In the genomic region with DNA sequence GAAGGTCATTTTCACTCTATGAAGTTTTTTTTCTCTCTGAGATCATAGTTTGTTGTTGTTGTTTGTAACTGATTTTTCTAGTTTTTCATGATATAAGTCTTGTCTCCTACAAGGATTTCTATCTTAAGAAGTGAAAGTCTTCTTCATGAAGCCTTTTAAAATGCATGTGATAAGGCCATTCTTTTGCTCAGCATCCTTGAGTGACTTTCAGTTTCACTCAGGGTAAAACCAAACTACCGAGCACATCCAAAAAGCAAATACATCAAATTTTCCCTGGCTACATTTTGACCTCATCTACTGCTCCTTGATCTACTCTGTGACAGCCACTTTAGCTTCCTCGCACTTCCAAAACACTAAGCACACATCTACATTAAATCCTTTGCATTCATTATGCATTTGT, we compare ENCODE assay signal across 26 cellular contexts.
"Had no signal": no experiment of that assay in that cellular context is flagged by ENCODE, and none has a peak within 500 bp of the region (broad histone marks: within the 10 kb centered on the region; RNA-seq: fewer than 3 reads in every experiment).

No MANE protein-coding gene starts in this region.

- H3K27me3 Mint-ChIP-seq: dendritic cell treated with granulocyte-macrophage colony-stimulating factor and Interleukin-4, amounts not matched to agents 40 ng/mL and 50 ng/mL, for 4 days; naive B cell; natural killer cell treated with Interleukin-12 subunit alpha and Interleukin-12 subunit beta and Interleukin-15 and Interleukin-18, amount 100 ng/mL, for 72 hours; stimulated activated naive B cell treated with anti-CD40 and anti-IgM and Interleukin-4, amounts not matched to agents 10 μg/mL and 1 μg/mL and 100 μg/mL, for 72 hours; stimulated activated naive CD8-positive, alpha-beta T cell treated with anti-CD3 and anti-CD28 coated beads, Interleukin-15, Interleukin-2, amounts not matched to agents 100 ng/mL and 50 ng/mL, for 24 hours had no signal

- H3K9me3 ChIP-seq: right lobe of liver, thoracic aorta had no signal

- DNase-seq: effector memory CD4-positive, alpha-beta T cell; heart left ventricle; kidney; mesenchymal stem cell; mucosa of descending colon; naive B cell; right lobe of liver; small intestine; stimulated activated CD4-positive, alpha-beta T cell treated with anti-CD3 and anti-CD28 coated beads, Interleukin-15, amount 100 ng/mL, for 24 hours; stimulated activated CD4-positive, alpha-beta T cell treated with anti-CD3 and anti-CD28 coated beads, Interleukin-2, amount 100 ng/mL, for 48 hours; stimulated activated naive B cell treated with anti-CD40 and anti-IgM and Interleukin-4, amounts not matched to agents 10 μg/mL and 1 μg/mL and 100 μg/mL, for 72 hours; upper lobe of left lung had no signal

- H3K79me2 ChIP-seq: hepatocyte, parathyroid adenoma had no signal

- H3K27ac Mint-ChIP-seq: dendritic cell treated with granulocyte-macrophage colony-stimulating factor and Interleukin-4, amounts not matched to agents 40 ng/mL and 50 ng/mL, for 4 days; mesothelial cell of epicardium; naive B cell; natural killer cell treated with Interleukin-12 subunit alpha and Interleukin-12 subunit beta and Interleukin-15 and Interleukin-18, amount 100 ng/mL, for 72 hours; progenitor cell of endocrine pancreas; stimulated activated naive B cell treated with anti-CD40 and anti-IgM and Interleukin-4, amounts not matched to agents 10 μg/mL and 1 μg/mL and 100 μg/mL, for 72 hours; stimulated activated naive CD8-positive, alpha-beta T cell treated with anti-CD3 and anti-CD28 coated beads, Interleukin-15, Interleukin-2, amounts not matched to agents 100 ng/mL and 50 ng/mL, for 24 hours had no signal

- H3K4me2 ChIP-seq: hepatocyte had no signal

- H3K27me3 ChIP-seq: esophagus muscularis mucosa, foreskin keratinocyte, gastroesophageal sphincter, heart left ventricle, hepatocyte, right lobe of liver, tibial nerve, upper lobe of left lung had no signal

- H3K4me3 ChIP-seq: esophagus muscularis mucosa, gastroesophageal sphincter, heart left ventricle, hepatocyte, mucosa of descending colon, right lobe of liver, thoracic aorta, tibial nerve, upper lobe of left lung had no signal

- H3K36me3 ChIP-seq: esophagus muscularis mucosa, gastroesophageal sphincter, heart left ventricle, right lobe of liver, thoracic aorta, tibial nerve, upper lobe of left lung had no signal

- ATAC-seq: foreskin keratinocyte; gastroesophageal sphincter; heart left ventricle; left lobe of liver; mucosa of descending colon; natural killer cell treated with Interleukin-12 subunit alpha and Interleukin-12 subunit beta and Interleukin-15 and Interleukin-18, amount 100 ng/mL, for 72 hours; right lobe of liver; stimulated activated naive B cell treated with anti-CD40 and anti-IgM and Interleukin-4, amounts not matched to agents 10 μg/mL and 1 μg/mL and 100 μg/mL, for 72 hours had no signal

- H3K4me1 ChIP-seq: esophagus muscularis mucosa, foreskin keratinocyte, gastroesophageal sphincter, heart left ventricle, parathyroid adenoma, right lobe of liver, tibial nerve, upper lobe of left lung had no signal

- H3K9ac ChIP-seq: parathyroid adenoma had no signal

- H3K4me1 Mint-ChIP-seq: mesothelial cell of epicardium; naive B cell; neural crest cell; stimulated activated naive B cell treated with anti-CD40 and anti-IgM and Interleukin-4, amounts not matched to agents 10 μg/mL and 1 μg/mL and 100 μg/mL, for 72 hours had no signal

- H3K4me3 Mint-ChIP-seq: dendritic cell treated with granulocyte-macrophage colony-stimulating factor and Interleukin-4, amounts not matched to agents 40 ng/mL and 50 ng/mL, for 4 days; mesothelial cell of epicardium; naive B cell; natural killer cell treated with Interleukin-12 subunit alpha and Interleukin-12 subunit beta and Interleukin-15 and Interleukin-18, amount 100 ng/mL, for 72 hours; neural crest cell; stimulated activated naive B cell treated with anti-CD40 and anti-IgM and Interleukin-4, amounts not matched to agents 10 μg/mL and 1 μg/mL and 100 μg/mL, for 72 hours; stimulated activated naive CD8-positive, alpha-beta T cell treated with anti-CD3 and anti-CD28 coated beads, Interleukin-15, Interleukin-2, amounts not matched to agents 100 ng/mL and 50 ng/mL, for 24 hours had no signal

- H3K27ac ChIP-seq: esophagus muscularis mucosa, foreskin keratinocyte, gastroesophageal sphincter, heart left ventricle, hepatocyte, parathyroid adenoma, right lobe of liver, thoracic aorta, tibial nerve, upper lobe of left lung had no signal

- H3K36me3 Mint-ChIP-seq: naive B cell; stimulated activated naive B cell treated with anti-CD40 and anti-IgM and Interleukin-4, amounts not matched to agents 10 μg/mL and 1 μg/mL and 100 μg/mL, for 72 hours had no signal

- H2AFZ ChIP-seq: hepatocyte, parathyroid adenoma had no signal
